19 cellular contexts compared by ENCODE assay signal in genomic region chr5:109911731-109912130, GRCh38.
DNase-seq lines count a peak whose midpoint lies in the region; ATAC-seq lines count a peak whose summit lies in the region.
"Had no signal": no experiment of that assay in that cellular context is flagged by ENCODE, and none has a peak within 500 bp of the region (broad histone marks: within the 10 kb centered on the region; RNA-seq: fewer than 3 reads in every experiment).

No MANE protein-coding gene starts in this region.

- DNase-seq in Right ventricle myocardium superior (no peak), cardiac septum (ENCODE audit: low spot score) (no peak), SK-N-DZ (ENCODE audit: low spot score) (peak; percentile 79), fibroblast of peridontal ligament (ENCODE audit: extremely low read depth) (peak; percentile 74), smooth muscle cell of the brain vasculature (ENCODE audit: low read depth, low spot score) (peak; percentile 72), DMS53 treated with DMSO at 0.1 percent for 48 hours (lab: John Stamatoyannopoulos, UW; ENCODE audit: unreplicated experiment) (no peak)
- DNase-seq in stimulated activated CD4-positive, alpha-beta T cell treated with anti-CD3 and anti-CD28 coated beads, Interleukin-2, amount 100 ng/mL, for 48 hours, result no peak
- DNase-seq: activated CD4-positive, alpha-beta T cell treated with anti-CD3 and anti-CD28 coated beads, Interleukin-2, amount 10 ng/mL, durations not matched to agents 7 days and 5 days; Calu3; erythroblast; KG1; NCI-H1417 treated with DMSO at 0.1 percent for 48 hours; NCI-H526; RPMI8226; stimulated activated naive CD4-positive, alpha-beta T cell treated with Interleukin-2 at 50 U/mL for 16 hours; uterus had no signal

- intact Hi-C loops in Right ventricle myocardium superior (cut with DNase I) (no loop called here), cardiac septum (cut with DNase I) (no loop called here)

- ATAC-seq in Right ventricle myocardium superior (ENCODE audit: poor library complexity) (peak; percentile 62), HG03045 (IDR thresholded peaks at IDR 0.05; ENCODE audit: unreplicated experiment) (no peak)
- ATAC-seq: A549; activated naive CD4-positive, alpha-beta T cell treated with anti-CD3 and anti-CD28 coated beads, Interleukin-2, amount 50 U/mL, for 72 hours had no signal

Comparison
In these comparisons a context has a peak if more than half of its experiments do, and no peak if none do; other contexts are left out.
1. DNase-seq: peak in SK-N-DZ (single experiment), fibroblast of peridontal ligament (single experiment) and smooth muscle cell of the brain vasculature (single experiment); none in Right ventricle myocardium superior (single experiment), cardiac septum (single experiment), DMS53 treated with DMSO at 0.1 percent for 48 hours (single experiment) and stimulated activated CD4-positive, alpha-beta T cell treated with anti-CD3 and anti-CD28 coated beads, Interleukin-2, amount 100 ng/mL, for 48 hours (0 of 2).